Comparison of ENCODE assay signal across 5 cellular contexts in genomic region chr2:97615746-97616145, GRCh38. TPM values are rescaled to one million over a fixed set of nuclear protein-coding genes. Genes with fewer than 3 reads are reported as not detected.
DNase-seq lines count a peak whose midpoint lies in the region; ATAC-seq and TF ChIP-seq lines count a peak whose summit lies in the region.
"Not testable (repeated sequence)": the region's sequence is repeated elsewhere in the genome, so short reads cannot be mapped to it uniquely, and the experiment has no call there.

No MANE protein-coding gene starts in this region.

- not testable (repeated sequence) for H3K4me3 ChIP-seq in HCT116 (replicated peaks in 1 of 2; ENCODE audit: low read depth in 1 of 2, low read length in 2 of 2); heart right ventricle

- not testable (repeated sequence) for H3K9me3 Mint-ChIP-seq in WTC11

- not testable (repeated sequence) for H3K36me3 Mint-ChIP-seq in WTC11

- not testable (repeated sequence) for H3K27ac ChIP-seq in HCT116 (ENCODE audit: low read depth, low read length); heart right ventricle

- POLR2A ChIA-PET in HCT116 (lab: Charles Lee); WTC11 (lab: Charles Lee): not testable (repeated sequence)

- H3K27me3 ChIP-seq in HCT116 (ENCODE audit: insufficient read depth, low read length); heart right ventricle: not testable (repeated sequence)

- H3K36me3 ChIP-seq in HCT116 (ENCODE audit: control insufficient read depth in 1 of 2, insufficient read depth in 2 of 2, low read length in 2 of 2); heart right ventricle: not testable (repeated sequence)

- not testable (repeated sequence) for H3K4me1 ChIP-seq in HCT116 (ENCODE audit: control insufficient read depth in 1 of 2, insufficient read depth in 2 of 2, low read length in 2 of 2); heart right ventricle

- not testable (repeated sequence) for H3K27ac Mint-ChIP-seq in WTC11

- H3K4me3 Mint-ChIP-seq in WTC11: not testable (repeated sequence)

- TF ChIP-seq RAD21 in HCT116 (IDR thresholded peaks at IDR 0.05; ENCODE audit: low read depth): not testable (repeated sequence)

- not testable (repeated sequence) for H3K4me2 ChIP-seq in HCT116 (ENCODE audit: low read length)

- intact Hi-C loops in HCT116 (cut with micrococcal nuclease); heart right ventricle (cut with DNase I); sciatic nerve (cut with DNase I): not testable (repeated sequence)

- H3K9ac ChIP-seq in HCT116 (ENCODE audit: low read length): not testable (repeated sequence)

- not testable (repeated sequence) for H3K9me3 ChIP-seq in HCT116 (ENCODE audit: control insufficient read depth in 1 of 2, insufficient read depth in 1 of 2, low read depth in 1 of 2, low read length in 2 of 2); heart right ventricle

- BruUV-seq in HCT116 (replicated peaks; lab: Mats Ljungman, UMichigan): not testable (repeated sequence)

- not testable (repeated sequence) for H3K27me3 Mint-ChIP-seq in WTC11 (ENCODE audit: low read depth)

- not testable (repeated sequence) for DNase-seq in HCT116 (ENCODE audit: low read depth, low spot score); WTC11 (ENCODE audit: low spot score); heart right ventricle; left lobe of liver (ENCODE audit: low spot score); sciatic nerve (ENCODE audit: low spot score)

- CTCF ChIA-PET in HCT116 (lab: Charles Lee); WTC11 (lab: Charles Lee): not testable (repeated sequence)

- H4K20me1 ChIP-seq in HCT116 (ENCODE audit: insufficient read depth): not testable (repeated sequence)

- H3K4me1 Mint-ChIP-seq in WTC11: not testable (repeated sequence)

- not testable (repeated sequence) for H3K9me2 ChIP-seq in HCT116 (ENCODE audit: insufficient read depth)

- not testable (repeated sequence) for TF ChIP-seq CTCF in HCT116 (IDR thresholded peaks at IDR 0.05 in 2 of 3, conservative IDR thresholded peaks at IDR 0.05 in 1 of 3; ENCODE audit: borderline replicate concordance in 1 of 3, insufficient read depth in 1 of 3, low read depth in 2 of 3, low read length in 2 of 3); WTC11 (IDR thresholded peaks at IDR 0.05); heart right ventricle (IDR thresholded peaks at IDR 0.05)

- WGBS in heart right ventricle, 2 donors: 88% methylated on average over 1 of the region's 8 CpGs; no CpG with 5 or more reads in 1 of the 2 donors

- ATAC-seq in HCT116 (0 out of 2 replicates have a peak, but pooled peaks have one; percentile 29), WTC11 (peak; percentile 14; the same call in 1 of the 2 replicates), heart right ventricle (peak in 5 of 8 donors; percentile 27 to 73 (median 31)), left lobe of liver (peak; percentile 17), sciatic nerve (peak; percentile 52)

- TF ChIP-seq POLR2A in HCT116 (IDR thresholded peaks at IDR 0.05; ENCODE audit: borderline replicate concordance, extremely low read depth, insufficient read depth, insufficient read length): not testable (repeated sequence)

- RAD21 ChIA-PET in HCT116 (lab: Charles Lee; ENCODE audit: low non-redundant PET in 1 of 2, low total read pairs in 2 of 2, uncharacterized antibody in 2 of 2, unreplicated experiment in 2 of 2): not testable (repeated sequence)

- not testable (repeated sequence) for H3K79me2 ChIP-seq in HCT116 (ENCODE audit: insufficient read depth, low read length)

- H2AFZ ChIP-seq in HCT116 (ENCODE audit: low read depth, low read length, poor library complexity, severe bottlenecking): not testable (repeated sequence)

RNA-seq across cellular contexts. Expression of gene ANKRD36B, which starts 26.1 kb away (rescaled TPM):
- 16.5 TPM for total RNA-seq in HCT116 (2021; ENCODE audit: unreplicated experiment)
- 2.8 and 3.0 TPM in 2 replicates for polyA plus RNA-seq in HCT116 (2012)
- 9.1 to 10.4 TPM (median 9.9 TPM) in 3 replicates for total RNA-seq in WTC11 (2021)
- total RNA-seq in heart right ventricle: 1 to 10 TPM; 2.2 to 6.7 (median 4.1) TPM
- 10 to 100 TPM in 1 of 2 donors, under 1 TPM in 1; 0.80 to 20.5 TPM for polyA plus RNA-seq in heart right ventricle
- 2.2 TPM for total RNA-seq in left lobe of liver
- total RNA-seq in sciatic nerve: 55.4 TPM

RNA-seq across cellular contexts. Expression of gene COX5B, which starts 30.1 kb away (rescaled TPM):
- total RNA-seq in HCT116 (2021; ENCODE audit: unreplicated experiment) (283 TPM), WTC11 (2021) (317 to 346 TPM (median 331 TPM) in 3 replicates), heart right ventricle (1,000 to 10,000 TPM in 9 of 10 donors, 100 to 1,000 TPM in 1; 886 to 1,398 (median 1,288) TPM), left lobe of liver (215 TPM), sciatic nerve (140 TPM)
- 316 and 365 TPM in 2 replicates for polyA plus RNA-seq in HCT116 (2012)
- 1,000 to 10,000 TPM; 1,705 to 5,403 TPM for polyA plus RNA-seq in heart right ventricle

RNA-seq across cellular contexts. Expression of gene ACTR1B, which starts 48.1 kb away (rescaled TPM):
- total RNA-seq in HCT116 (2021; ENCODE audit: unreplicated experiment) (42.8 TPM), WTC11 (2021) (58.2 to 71.8 TPM (median 70.4 TPM) in 3 replicates), heart right ventricle (10 to 100 TPM; 62.8 to 78.1 (median 71.4) TPM), left lobe of liver (38.9 TPM), sciatic nerve (62.9 TPM)
- polyA plus RNA-seq in HCT116 (2012): 55.3 and 58.3 TPM in 2 replicates
- 10 to 100 TPM; 43.4 to 87.5 TPM for polyA plus RNA-seq in heart right ventricle

RNA-seq across cellular contexts. Expression of gene C2orf92, which starts 53.8 kb away (rescaled TPM):
- total RNA-seq in HCT116 (2021; ENCODE audit: unreplicated experiment) (3.0 TPM), WTC11 (2021) (5.2 to 7.9 TPM (median 6.9 TPM) in 3 replicates), heart right ventricle (1 to 10 TPM; 1.5 to 4.4 (median 2.9) TPM), left lobe of liver (11.7 TPM), sciatic nerve (17.7 TPM)
- 1.3 and 1.9 TPM in 2 replicates for polyA plus RNA-seq in HCT116 (2012)
- polyA plus RNA-seq in heart right ventricle: 10 to 100 TPM in 1 of 2 donors, under 1 TPM in 1; 0.83 to 25.4 TPM
